ENCODE assay signal across 8 cellular contexts in genomic region chr12:30603129-30603528, GRCh38.
"Had no signal": no experiment of that assay in that cellular context is flagged by ENCODE, and none has a peak within 500 bp of the region (broad histone marks: within the 10 kb centered on the region; RNA-seq: fewer than 3 reads in every experiment).

No MANE protein-coding gene starts in this region.

- FAIRE-seq: G401.6, GM12878, GM12891, GM12892, GM18507, GM19239 had no signal

- ATAC-seq: GM12878 had no signal

- H3K4me3 ChIP-seq: GM12878 had no signal

- DNase-seq: GDM1, GF-D8 had no signal
